Comparison of ENCODE assay signal across 10 cellular contexts in genomic region chr1:209368864-209369598, GRCh38.
A peak's percentile ranks its signal among the peaks of the same experiment; 100 is the strongest.
DNase-seq lines count a peak whose midpoint lies in the region; ATAC-seq and TF ChIP-seq lines count a peak whose summit lies in the region.
"Had no signal": no experiment of that assay in that cellular context is flagged by ENCODE, and none has a peak within 500 bp of the region (broad histone marks: within the 10 kb centered on the region; RNA-seq: fewer than 3 reads in every experiment).

No MANE protein-coding gene starts in this region.

- H3K79me2 ChIP-seq in hepatocyte = no peaks in the 10 kb centered on the region

- H3K9me2 ChIP-seq in hepatocyte (replicated peaks; ENCODE audit: insufficient read depth) = no peaks in the 10 kb centered on the region

- no peaks in the 10 kb centered on the region for H3K9me3 ChIP-seq in hepatocyte (ENCODE audit: low read depth)
- no peaks in the 10 kb centered on the region for H3K9me3 ChIP-seq in suprapubic skin

- no peaks in the 10 kb centered on the region for H4K20me1 ChIP-seq in hepatocyte (ENCODE audit: insufficient read depth, poor library complexity, severe bottlenecking)

- WGBS in hepatocyte (ENCODE audit: low lambda C conversion rate, missing lambda C conversion rate) = 78% methylated on average over 8 of the region's 8 CpGs
- WGBS in suprapubic skin = 37% methylated on average over 8 of the region's 8 CpGs

- H3K4me3 ChIP-seq in hepatocyte (no peak overlapping the region), suprapubic skin (no peak overlapping the region)
- H3K4me3 ChIP-seq: coronary artery had no signal

- no peak for TF ChIP-seq POLR2A in suprapubic skin (IDR thresholded peaks at IDR 0.05)

- no peak for TF ChIP-seq CTCF in brain (conservative IDR thresholded peaks at IDR 0.05)
- TF ChIP-seq CTCF in hepatocyte (IDR thresholded peaks at IDR 0.05; ENCODE audit: poor library complexity) = no peak
- TF ChIP-seq CTCF in suprapubic skin (IDR thresholded peaks at IDR 0.05) = no peak
- TF ChIP-seq CTCF in GM10248 (IDR thresholded peaks at IDR 0.05; ENCODE audit: control extremely low read depth, extremely low read depth, low read depth, missing control alignments) = no peak

- no peak overlapping the region for H3K4me2 ChIP-seq in hepatocyte

- H3K27ac Mint-ChIP-seq in brain = peak overlapping the region in 3 of 5 experiments; percentile 46 to 96 (median 90)

- no peak overlapping the region for H2AFZ ChIP-seq in hepatocyte

- H3K4me1 ChIP-seq in hepatocyte (ENCODE audit: insufficient read depth) (no peaks in the 10 kb centered on the region), suprapubic skin (peaks cover 56% of the 10 kb centered on the region)

- no peak for ATAC-seq in HG02642 (IDR thresholded peaks at IDR 0.05; ENCODE audit: poor library complexity, unreplicated experiment)
- ATAC-seq: left colon had no signal

- DNase-seq in HS-27A (ENCODE audit: low read depth) (peak; percentile 89), hepatocyte (ENCODE audit: low spot score) (peak; percentile 45), suprapubic skin (ENCODE audit: low spot score in 2 of 2) (no peak), iPS-NIHi7 (ENCODE audit: extremely low spot score) (no peak), NCI-H1092 treated with DMSO at 0.1 percent for 48 hours (lab: John Stamatoyannopoulos, UW) (no peak), GM10248 (ENCODE audit: extremely low spot score) (no peak)
- DNase-seq: left colon had no signal

- no peaks in the 10 kb centered on the region for H3K27me3 Mint-ChIP-seq in brain

- H3K36me3 ChIP-seq in hepatocyte (replicated peaks; ENCODE audit: insufficient read depth, low read depth) (no peaks in the 10 kb centered on the region), suprapubic skin (no peaks in the 10 kb centered on the region)

- CTCF ChIA-PET in GM10248 (lab: Yijun Ruan, JAX) = interaction anchor here (1.8 to 2.1 kb wide), 2 partner anchors 8 to 14 kb away, joined by 4 to 9 read pairs; no protein-coding TSS in a partner anchor

- no peaks in the 10 kb centered on the region for H3K36me3 Mint-ChIP-seq in brain

- H3K27ac ChIP-seq in hepatocyte (no peak overlapping the region), suprapubic skin (peak overlapping the region; percentile 42)
- H3K27ac ChIP-seq: coronary artery had no signal

- TF ChIP-seq EP300 in suprapubic skin (IDR thresholded peaks at IDR 0.05) = no peak

- peaks cover 0 to 13% (median 3%) of the 10 kb centered on the region in 5 experiments for H3K9me3 Mint-ChIP-seq in brain

- peak overlapping the region in 2 of 5 experiments; percentile 44 for H3K4me3 Mint-ChIP-seq in brain

- H3K27me3 ChIP-seq in hepatocyte (no peaks in the 10 kb centered on the region), suprapubic skin (no peaks in the 10 kb centered on the region)

- H3K4me1 Mint-ChIP-seq in brain = peaks cover 7% of the 10 kb centered on the region

- POLR2A ChIA-PET in GM10248 (lab: Yijun Ruan, JAX) = no interaction called here

Comparison
In these comparisons a context has a peak if more than half of its experiments do, and no peak if none do; other contexts are left out.
1. DNase-seq: peak in HS-27A (single experiment) and hepatocyte (single experiment); none in suprapubic skin (0 of 2), iPS-NIHi7 (single experiment), NCI-H1092 treated with DMSO at 0.1 percent for 48 hours (single experiment) and GM10248 (single experiment).